ENCODE assay signal across 14 cellular contexts in genomic region chr12:104348283-104348993, GRCh38. TPM values are rescaled to one million over a fixed set of nuclear protein-coding genes. Genes with fewer than 3 reads are reported as not detected.
DNase-seq lines count a peak whose midpoint lies in the region; ATAC-seq, FAIRE-seq and TF ChIP-seq lines count a peak whose summit lies in the region.
"Had no signal": no experiment of that assay in that cellular context is flagged by ENCODE, and none has a peak within 500 bp of the region (broad histone marks: within the 10 kb centered on the region; RNA-seq: fewer than 3 reads in every experiment).

No MANE protein-coding gene starts in this region.

- peaks cover 62% of the 10 kb centered on the region for H3K36me3 Mint-ChIP-seq in HFFc6 (ENCODE audit: low read depth)

- peaks cover 52% of the 10 kb centered on the region for H3K27me3 Mint-ChIP-seq in HFFc6 (ENCODE audit: insufficient read depth)
- H3K27me3 Mint-ChIP-seq: CD4-positive, CD25-positive, alpha-beta regulatory T cell had no signal

- ATAC-seq in A549: peak; percentile 3 to 12; a peak in 4 of 6 replicates
- ATAC-seq in lung (ENCODE audit: insufficient read depth, low FRiP score): no peak
- no peak for ATAC-seq in GM21526 (IDR thresholded peaks at IDR 0.05; ENCODE audit: low FRiP score, unreplicated experiment)

- POLR2A ChIA-PET in A549 (lab: Yijun Ruan, JAX): no interaction called here

- H3K27ac Mint-ChIP-seq in HFFc6: peak overlapping the region; percentile 77

- no peak for TF ChIP-seq RAD21 in A549 (conservative IDR thresholded peaks at IDR 0.05 in 1 of 2, IDR thresholded peaks at IDR 0.05 in 1 of 2)

- 80% methylated on average over 11 of the region's 11 CpGs for WGBS in A549 (ENCODE audit: missing lambda C conversion rate)
- WGBS in lung, 2 donors: 96 to 97% methylated on average over 11 of the region's 11 CpGs

- 0 out of 3 replicates have a peak overlapping the region, but pooled peaks have one; percentile 2 for H3K4me2 ChIP-seq in A549
- H3K4me2 ChIP-seq: BLaER1 treated with 17β-estradiol and CSF1 and Interleukin-3, amounts not matched to agents 10 nM and 100 nM had no signal

- H3K4me3 ChIP-seq in A549 (no peak overlapping the region), lung (no peak overlapping the region)
- H3K4me3 ChIP-seq: BLaER1 treated with 17β-estradiol and CSF1 and Interleukin-3, amounts not matched to agents 10 nM and 100 nM had no signal

- H3K27ac ChIP-seq in A549 (no peak overlapping the region), lung (ENCODE audit: low read depth in 1 of 2, low read length in 1 of 2) (no peak overlapping the region)
- H3K27ac ChIP-seq: BLaER1 treated with 17β-estradiol and CSF1 and Interleukin-3, amounts not matched to agents 10 nM and 100 nM had no signal

- H3K9me3 ChIP-seq in A549 (no peaks in the 10 kb centered on the region), lung (ENCODE audit: control insufficient read depth in 2 of 2, insufficient read depth in 1 of 2, low read length in 1 of 2) (no peaks in the 10 kb centered on the region)
- H3K9me3 ChIP-seq: BLaER1 treated with 17β-estradiol and CSF1 and Interleukin-3, amounts not matched to agents 10 nM and 100 nM had no signal

- CTCF ChIA-PET in A549 (lab: Yijun Ruan, JAX): interaction anchor here (0.6 to 1.3 kb wide), 3 partner anchors 155 to 707 kb away, joined by 3 to 4 read pairs (median 4); no protein-coding TSS in a partner anchor

- H3K4me3 Mint-ChIP-seq in HFFc6: peak overlapping the region; percentile 34; the same call in 1 of the 2 replicates
- H3K4me3 Mint-ChIP-seq: CD4-positive, CD25-positive, alpha-beta regulatory T cell had no signal

- H3K36me3 ChIP-seq in lung (ENCODE audit: control insufficient read depth in 2 of 2, insufficient read depth in 2 of 2, low read length in 2 of 2): peaks cover 30 to 34% of the 10 kb centered on the region in 2 donors

- H3K27me3 ChIP-seq in lung (ENCODE audit: control insufficient read depth, insufficient read depth): no peaks in the 10 kb centered on the region
- H3K27me3 ChIP-seq: BLaER1 treated with 17β-estradiol and CSF1 and Interleukin-3, amounts not matched to agents 10 nM and 100 nM had no signal

- no peak for FAIRE-seq in A549 (lab: Jason Lieb, UNC)
- FAIRE-seq: H54, HTR-8/SVneo had no signal

- no peak for TF ChIP-seq EP300 in A549 (IDR thresholded peaks at IDR 0.05)

- DNase-seq in activated CD8-positive, alpha-beta memory T cell treated with anti-CD3 and anti-CD28 coated beads for 24 hours: peak; percentile 26
- no peak for DNase-seq in activated CD8-positive, alpha-beta memory T cell treated with anti-CD3 and anti-CD28 coated beads, Interleukin-2, amount 50 U/mL, for 4 hours
- DNase-seq in A549 (ENCODE audit: low read depth in 1 of 2, low spot score in 1 of 2): no peak
- DNase-seq in HFFc6: no peak
- peak; percentile 20 for DNase-seq in lung (ENCODE audit: low spot score)
- no peak for DNase-seq in SK-N-DZ (ENCODE audit: low spot score)
- DNase-seq: 8988T; ACHN; CD4-positive, CD25-positive, alpha-beta regulatory T cell; DMS53 had no signal

- TF ChIP-seq CTCF in A549 (IDR thresholded peaks at IDR 0.05): no peak
- no peak for TF ChIP-seq CTCF in HFFc6 (IDR thresholded peaks at IDR 0.05)
- no peak for TF ChIP-seq CTCF in lung (IDR thresholded peaks at IDR 0.05; ENCODE audit: control extremely low read depth, extremely low read depth)

- TF ChIP-seq POLR2A in A549 (IDR thresholded peaks at IDR 0.05; ENCODE audit: low read length): no peak

- H3K4me1 ChIP-seq in A549 (peaks cover 100% of the 10 kb centered on the region), lung (ENCODE audit: control insufficient read depth in 2 of 2, insufficient read depth in 2 of 2, low read length in 2 of 2) (peaks cover 0 to 3% of the 10 kb centered on the region in 2 donors)
- H3K4me1 ChIP-seq: BLaER1 treated with 17β-estradiol and CSF1 and Interleukin-3, amounts not matched to agents 10 nM and 100 nM had no signal

- H3K9me3 Mint-ChIP-seq in HFFc6: no peaks in the 10 kb centered on the region; the same call in 1 of the 2 replicates
- H3K9me3 Mint-ChIP-seq: CD4-positive, CD25-positive, alpha-beta regulatory T cell had no signal

- H3K4me1 Mint-ChIP-seq in HFFc6 (ENCODE audit: low read depth): peaks cover 70% of the 10 kb centered on the region

TF ChIP-seq in A549, 52 proteins besides CTCF, POLR2A, EP300 and RAD21:
- peak; percentile 64; the same call in 1 of the 2 replicates for TF ChIP-seq HMGXB4 (CRISPR knock-in tag; IDR thresholded peaks at IDR 0.05; ENCODE audit: borderline replicate concordance)
- TF ChIP-seq MAFK (IDR thresholded peaks at IDR 0.05; ENCODE audit: partially characterized antibody): peak; percentile 11
- TF ChIP-seq CBX2 (IDR thresholded peaks at IDR 0.05; ENCODE audit: borderline replicate concordance, low read depth): no peak
- no peak for TF ChIP-seq ATOH8 (CRISPR knock-in tag; IDR thresholded peaks at IDR 0.05; ENCODE audit: low read depth)
- no peak for TF ChIP-seq FOSB (CRISPR knock-in tag; IDR thresholded peaks at IDR 0.05)
- no peak for TF ChIP-seq HEYL (CRISPR knock-in tag; IDR thresholded peaks at IDR 0.05)
- TF ChIP-seq SREBF2 (IDR thresholded peaks at IDR 0.05): no peak
- TF ChIP-seq GATA3 (IDR thresholded peaks at IDR 0.05; ENCODE audit: borderline replicate concordance): no peak
- TF ChIP-seq ZFP36 (IDR thresholded peaks at IDR 0.05; ENCODE audit: borderline replicate concordance, partially characterized antibody): no peak
- no peak for TF ChIP-seq ZNF302 (CRISPR knock-in tag; IDR thresholded peaks at IDR 0.05)
- peak; percentile 89; the same call in 1 of the 2 replicates for TF ChIP-seq TP53 (CRISPR knock-in tag; IDR thresholded peaks at IDR 0.05)
- no peak for TF ChIP-seq JUNB (IDR thresholded peaks at IDR 0.05)
- TF ChIP-seq POLR2AphosphoS2 (conservative IDR thresholded peaks at IDR 0.05; ENCODE audit: low read length): peak; percentile 95
- TF ChIP-seq CHD2 (IDR thresholded peaks at IDR 0.05; ENCODE audit: low read length, partially characterized antibody): no peak
- no peak for TF ChIP-seq FOSL2 (IDR thresholded peaks at IDR 0.05)
- no peak for TF ChIP-seq FOSL2 (CRISPR knock-in tag; IDR thresholded peaks at IDR 0.05)
- no peak for TF ChIP-seq PHF8 (IDR thresholded peaks at IDR 0.05; ENCODE audit: borderline replicate concordance, low read depth)
- no peak for TF ChIP-seq ZSCAN20 (CRISPR knock-in tag; IDR thresholded peaks at IDR 0.05)

RNA-seq across cellular contexts. Expression of gene EID3, which starts 44.9 kb away (rescaled TPM):
- polyA plus RNA-seq in A549 (2011; rRNA removed) (9.3 and 12.2 TPM in 2 replicates), A549 (2017; fragmentation: RNase III; extraction: RNeasy Plus Mini Kit Qiagen cat#74134 plus additional on column Dnase treatment) (6.8 to 7.5 TPM (median 6.9 TPM) in 3 replicates), lung (1 to 10 TPM in 1 of 2 donors, under 1 TPM in 1; 0.89 to 1.6 TPM)
- polyA plus RNA-seq in A549 (2012; cell fraction: cytosol; rRNA removed): 7.2 and 10.3 TPM in 2 replicates
- polyA plus RNA-seq in A549 (2012; cell fraction: nucleus; rRNA removed): 50.2 and 53.0 TPM in 2 replicates
- polyA minus RNA-seq in A549 (2011; rRNA and poly(A)+ RNA removed): 20.7 and 22.7 TPM in 2 replicates
- total RNA-seq in HFFc6 (2021; fragmentation: NEBNext Ultra II Directional; extraction: Animal tissue kit (Norgen Biotek cat#: 25700)): 1 to 10 TPM; 2.2 to 4.4 (median 4.1) TPM
- total RNA-seq in lung: 10 to 100 TPM in 1 of 2 donors, 1 to 10 TPM in 1; 7.4 to 16.6 TPM
- polyA plus RNA-seq in SK-N-DZ (2014; cell fraction: cytosol; rRNA removed): 0.41 TPM in 1 of 2 replicates, not detected in the other
- polyA plus RNA-seq in SK-N-DZ (2014; cell fraction: nucleus; rRNA removed): 0.52 and 1.5 TPM in 2 replicates

Comparison
In these comparisons a context has a peak if more than half of its experiments do, and no peak if none do; other contexts are left out.
1. DNase-seq: peak in activated CD8-positive, alpha-beta memory T cell treated with anti-CD3 and anti-CD28 coated beads for 24 hours (single experiment) and lung (single experiment); none in activated CD8-positive, alpha-beta memory T cell treated with anti-CD3 and anti-CD28 coated beads, Interleukin-2, amount 50 U/mL, for 4 hours (single experiment), A549 (0 of 2), HFFc6 (single experiment) and SK-N-DZ (single experiment).
2. ATAC-seq: peak in A549 (2 of 2); none in lung (single experiment) and GM21526 (single experiment).